Comparison of ENCODE assay signal across 8 cellular contexts in the genomic region with DNA sequence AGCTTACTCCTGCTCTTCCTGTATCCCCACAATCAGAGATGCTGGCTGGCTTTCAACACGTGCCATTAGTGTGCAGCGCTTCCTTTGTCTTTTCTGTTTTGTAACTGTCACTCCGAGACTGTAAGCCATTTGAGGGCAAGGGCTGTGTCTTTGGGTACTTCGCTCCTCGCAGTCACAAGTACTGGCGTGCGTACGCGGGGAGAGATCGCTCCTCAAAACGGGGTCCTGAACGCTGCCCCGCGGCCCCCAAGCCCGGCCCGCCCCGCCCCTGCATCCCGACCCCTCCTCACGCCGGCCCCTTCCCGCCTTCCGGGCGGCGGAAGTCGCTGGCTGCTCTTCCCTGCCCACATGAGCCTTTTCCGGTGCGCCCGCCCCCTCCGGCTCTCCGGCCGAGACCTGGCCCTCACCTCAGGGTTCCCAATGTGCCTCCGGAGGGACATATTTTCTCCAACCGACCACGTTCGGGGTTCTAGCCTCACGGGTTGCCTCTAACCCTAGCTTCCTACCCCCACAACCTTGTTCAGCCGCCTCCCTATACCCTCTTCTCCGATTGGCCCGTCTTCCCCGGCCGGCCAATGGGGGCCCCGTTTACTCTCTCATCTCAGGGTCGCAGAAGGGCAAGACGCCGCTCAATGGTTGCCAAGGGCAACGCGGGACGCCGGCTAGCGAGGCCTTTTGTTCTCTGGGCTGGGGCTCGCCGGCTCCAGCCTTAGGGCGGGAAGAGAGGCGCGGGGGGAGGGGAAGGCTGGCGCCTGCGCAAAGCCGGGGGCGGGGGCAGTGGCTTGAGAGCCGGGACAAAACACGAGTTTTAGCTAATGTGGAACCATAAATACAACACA. TPM values are rescaled to one million over a fixed set of nuclear protein-coding genes. Genes with fewer than 3 reads are reported as not detected.
A peak's percentile ranks its signal among the peaks of the same experiment; 100 is the strongest.
DNase-seq lines count a peak whose midpoint lies in the region; ATAC-seq lines count a peak whose summit lies in the region.

Gene CEP41 (minus strand): TSS at position 490 of the 839 bp plus-strand sequence. CDS start 50 bp downstream, at position 440.

- peaks cover 6% of the 10 kb centered on the region for H3K36me3 Mint-ChIP-seq in dendritic cell treated with granulocyte-macrophage colony-stimulating factor and Interleukin-4, amounts not matched to agents 40 ng/mL and 50 ng/mL, for 4 days (ENCODE audit: low read depth)

- H3K4me3 Mint-ChIP-seq in dendritic cell treated with granulocyte-macrophage colony-stimulating factor and Interleukin-4, amounts not matched to agents 40 ng/mL and 50 ng/mL, for 4 days: peak within 1 kb of the TSS; percentile 99

- H3K4me1 Mint-ChIP-seq in dendritic cell treated with granulocyte-macrophage colony-stimulating factor and Interleukin-4, amounts not matched to agents 40 ng/mL and 50 ng/mL, for 4 days (ENCODE audit: low read depth): peaks cover 18% of the 10 kb centered on the region

- no peaks in the 10 kb centered on the region for H3K27me3 Mint-ChIP-seq in dendritic cell treated with granulocyte-macrophage colony-stimulating factor and Interleukin-4, amounts not matched to agents 40 ng/mL and 50 ng/mL, for 4 days

- ATAC-seq in GM19395 (IDR thresholded peaks at IDR 0.05; ENCODE audit: unreplicated experiment) (peak; percentile 99), HG03558 (IDR thresholded peaks at IDR 0.05; ENCODE audit: extremely low read depth, unreplicated experiment) (peak; percentile 99), left lobe of liver (peak; percentile 98)

- peak within 1 kb of the TSS; percentile 92 for H3K27ac Mint-ChIP-seq in dendritic cell treated with granulocyte-macrophage colony-stimulating factor and Interleukin-4, amounts not matched to agents 40 ng/mL and 50 ng/mL, for 4 days

- intact Hi-C loops in dendritic cell treated with granulocyte-macrophage colony-stimulating factor and Interleukin-4, amounts not matched to agents 40 ng/mL and 50 ng/mL, for 4 days (cut with micrococcal nuclease): loop anchor here (2.0 kb wide), 1 partner anchor 236 kb away; the partner anchor contains the start of gene TMEM209

- DNase-seq in C1 segment of cervical spinal cord (lab: John Stamatoyannopoulos, UW) (peak; percentile 49 to 98 (median 94)), NCI-H748 treated with DMSO at 0.1 percent for 48 hours (lab: John Stamatoyannopoulos, UW) (peak; percentile 99), left lobe of liver (ENCODE audit: low spot score) (peak; percentile 99)
- DNase-seq in activated CD4-positive, alpha-beta T cell treated with anti-CD3 and anti-CD28 coated beads, Interleukin-2, amount 50 U/mL, for 4 hours: peak; percentile 87 to 88
- DNase-seq in stimulated activated CD4-positive, alpha-beta T cell treated with anti-CD3 and anti-CD28 coated beads, Interleukin-2, amount 100 ng/mL, for 24 hours: peak; percentile 94 to 96

- no peaks in the 10 kb centered on the region for H3K9me3 Mint-ChIP-seq in dendritic cell treated with granulocyte-macrophage colony-stimulating factor and Interleukin-4, amounts not matched to agents 40 ng/mL and 50 ng/mL, for 4 days

RNA-seq across cellular contexts. Expression of gene CEP41, which starts in this region (rescaled TPM):
- 3.5 TPM for total RNA-seq in left lobe of liver

Comparison
In these comparisons a context has a peak if more than half of its experiments do, and no peak if none do; other contexts are left out.
1. Peak in every context shown above with its lines: DNase-seq and ATAC-seq.